Comparison of ENCODE assay signal across 1 cellular context in the genomic region with DNA sequence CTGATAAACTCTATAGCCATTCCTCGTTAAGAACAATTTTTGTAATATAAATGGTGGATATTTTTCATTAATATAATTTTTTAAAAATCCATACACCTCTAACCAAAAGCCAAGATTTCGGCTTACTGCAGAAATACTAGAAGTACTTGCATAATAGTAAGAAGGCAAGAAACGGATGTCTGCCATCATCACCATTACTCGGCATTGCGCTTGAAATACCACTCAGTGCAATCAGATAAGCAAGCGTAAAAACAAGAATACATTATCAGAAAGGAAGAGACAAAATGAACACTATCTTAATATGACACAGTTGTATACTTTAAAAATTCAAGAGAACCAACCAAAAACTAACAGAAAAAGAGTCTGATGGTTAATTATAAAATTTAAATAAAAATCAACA.
TF ChIP-seq lines count a peak whose summit lies in the region.

No MANE protein-coding gene starts in this region.

TF ChIP-seq in K562, 482 proteins besides CTCF, POLR2A, EP300 and RAD21 (continues in another document):
- TF ChIP-seq, protein P1, sequence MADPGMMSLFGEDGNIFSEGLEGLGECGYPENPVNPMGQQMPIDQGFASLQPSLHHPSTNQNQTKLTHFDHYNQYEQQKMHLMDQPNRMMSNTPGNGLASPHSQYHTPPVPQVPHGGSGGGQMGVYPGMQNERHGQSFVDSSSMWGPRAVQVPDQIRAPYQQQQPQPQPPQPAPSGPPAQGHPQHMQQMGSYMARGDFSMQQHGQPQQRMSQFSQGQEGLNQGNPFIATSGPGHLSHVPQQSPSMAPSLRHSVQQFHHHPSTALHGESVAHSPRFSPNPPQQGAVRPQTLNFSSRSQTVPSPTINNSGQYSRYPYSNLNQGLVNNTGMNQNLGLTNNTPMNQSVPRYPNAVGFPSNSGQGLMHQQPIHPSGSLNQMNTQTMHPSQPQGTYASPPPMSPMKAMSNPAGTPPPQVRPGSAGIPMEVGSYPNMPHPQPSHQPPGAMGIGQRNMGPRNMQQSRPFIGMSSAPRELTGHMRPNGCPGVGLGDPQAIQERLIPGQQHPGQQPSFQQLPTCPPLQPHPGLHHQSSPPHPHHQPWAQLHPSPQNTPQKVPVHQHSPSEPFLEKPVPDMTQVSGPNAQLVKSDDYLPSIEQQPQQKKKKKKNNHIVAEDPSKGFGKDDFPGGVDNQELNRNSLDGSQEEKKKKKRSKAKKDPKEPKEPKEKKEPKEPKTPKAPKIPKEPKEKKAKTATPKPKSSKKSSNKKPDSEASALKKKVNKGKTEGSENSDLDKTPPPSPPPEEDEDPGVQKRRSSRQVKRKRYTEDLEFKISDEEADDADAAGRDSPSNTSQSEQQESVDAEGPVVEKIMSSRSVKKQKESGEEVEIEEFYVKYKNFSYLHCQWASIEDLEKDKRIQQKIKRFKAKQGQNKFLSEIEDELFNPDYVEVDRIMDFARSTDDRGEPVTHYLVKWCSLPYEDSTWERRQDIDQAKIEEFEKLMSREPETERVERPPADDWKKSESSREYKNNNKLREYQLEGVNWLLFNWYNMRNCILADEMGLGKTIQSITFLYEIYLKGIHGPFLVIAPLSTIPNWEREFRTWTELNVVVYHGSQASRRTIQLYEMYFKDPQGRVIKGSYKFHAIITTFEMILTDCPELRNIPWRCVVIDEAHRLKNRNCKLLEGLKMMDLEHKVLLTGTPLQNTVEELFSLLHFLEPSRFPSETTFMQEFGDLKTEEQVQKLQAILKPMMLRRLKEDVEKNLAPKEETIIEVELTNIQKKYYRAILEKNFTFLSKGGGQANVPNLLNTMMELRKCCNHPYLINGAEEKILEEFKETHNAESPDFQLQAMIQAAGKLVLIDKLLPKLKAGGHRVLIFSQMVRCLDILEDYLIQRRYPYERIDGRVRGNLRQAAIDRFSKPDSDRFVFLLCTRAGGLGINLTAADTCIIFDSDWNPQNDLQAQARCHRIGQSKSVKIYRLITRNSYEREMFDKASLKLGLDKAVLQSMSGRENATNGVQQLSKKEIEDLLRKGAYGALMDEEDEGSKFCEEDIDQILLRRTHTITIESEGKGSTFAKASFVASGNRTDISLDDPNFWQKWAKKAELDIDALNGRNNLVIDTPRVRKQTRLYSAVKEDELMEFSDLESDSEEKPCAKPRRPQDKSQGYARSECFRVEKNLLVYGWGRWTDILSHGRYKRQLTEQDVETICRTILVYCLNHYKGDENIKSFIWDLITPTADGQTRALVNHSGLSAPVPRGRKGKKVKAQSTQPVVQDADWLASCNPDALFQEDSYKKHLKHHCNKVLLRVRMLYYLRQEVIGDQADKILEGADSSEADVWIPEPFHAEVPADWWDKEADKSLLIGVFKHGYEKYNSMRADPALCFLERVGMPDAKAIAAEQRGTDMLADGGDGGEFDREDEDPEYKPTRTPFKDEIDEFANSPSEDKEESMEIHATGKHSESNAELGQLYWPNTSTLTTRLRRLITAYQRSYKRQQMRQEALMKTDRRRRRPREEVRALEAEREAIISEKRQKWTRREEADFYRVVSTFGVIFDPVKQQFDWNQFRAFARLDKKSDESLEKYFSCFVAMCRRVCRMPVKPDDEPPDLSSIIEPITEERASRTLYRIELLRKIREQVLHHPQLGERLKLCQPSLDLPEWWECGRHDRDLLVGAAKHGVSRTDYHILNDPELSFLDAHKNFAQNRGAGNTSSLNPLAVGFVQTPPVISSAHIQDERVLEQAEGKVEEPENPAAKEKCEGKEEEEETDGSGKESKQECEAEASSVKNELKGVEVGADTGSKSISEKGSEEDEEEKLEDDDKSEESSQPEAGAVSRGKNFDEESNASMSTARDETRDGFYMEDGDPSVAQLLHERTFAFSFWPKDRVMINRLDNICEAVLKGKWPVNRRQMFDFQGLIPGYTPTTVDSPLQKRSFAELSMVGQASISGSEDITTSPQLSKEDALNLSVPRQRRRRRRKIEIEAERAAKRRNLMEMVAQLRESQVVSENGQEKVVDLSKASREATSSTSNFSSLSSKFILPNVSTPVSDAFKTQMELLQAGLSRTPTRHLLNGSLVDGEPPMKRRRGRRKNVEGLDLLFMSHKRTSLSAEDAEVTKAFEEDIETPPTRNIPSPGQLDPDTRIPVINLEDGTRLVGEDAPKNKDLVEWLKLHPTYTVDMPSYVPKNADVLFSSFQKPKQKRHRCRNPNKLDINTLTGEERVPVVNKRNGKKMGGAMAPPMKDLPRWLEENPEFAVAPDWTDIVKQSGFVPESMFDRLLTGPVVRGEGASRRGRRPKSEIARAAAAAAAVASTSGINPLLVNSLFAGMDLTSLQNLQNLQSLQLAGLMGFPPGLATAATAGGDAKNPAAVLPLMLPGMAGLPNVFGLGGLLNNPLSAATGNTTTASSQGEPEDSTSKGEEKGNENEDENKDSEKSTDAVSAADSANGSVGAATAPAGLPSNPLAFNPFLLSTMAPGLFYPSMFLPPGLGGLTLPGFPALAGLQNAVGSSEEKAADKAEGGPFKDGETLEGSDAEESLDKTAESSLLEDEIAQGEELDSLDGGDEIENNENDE (IDR thresholded peaks at IDR 0.05; ENCODE audit: low read depth, low read length): no peak
- TF ChIP-seq, protein P2, sequence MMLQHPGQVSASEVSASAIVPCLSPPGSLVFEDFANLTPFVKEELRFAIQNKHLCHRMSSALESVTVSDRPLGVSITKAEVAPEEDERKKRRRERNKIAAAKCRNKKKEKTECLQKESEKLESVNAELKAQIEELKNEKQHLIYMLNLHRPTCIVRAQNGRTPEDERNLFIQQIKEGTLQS (IDR thresholded peaks at IDR 0.05): peak; percentile 40; the same call in 1 of the 2 replicates
- TF ChIP-seq, protein P2 (CRISPR knock-in tag; conservative IDR thresholded peaks at IDR 0.05): no peak
- no peak for TF ChIP-seq NR4A1 (CRISPR knock-in tag; IDR thresholded peaks at IDR 0.05)
- TF ChIP-seq NR4A1 (tag; IDR thresholded peaks at IDR 0.05): no peak
- no peak for TF ChIP-seq CREBBP (IDR thresholded peaks at IDR 0.05; ENCODE audit: low read depth, low read length)
- TF ChIP-seq, protein P3, sequence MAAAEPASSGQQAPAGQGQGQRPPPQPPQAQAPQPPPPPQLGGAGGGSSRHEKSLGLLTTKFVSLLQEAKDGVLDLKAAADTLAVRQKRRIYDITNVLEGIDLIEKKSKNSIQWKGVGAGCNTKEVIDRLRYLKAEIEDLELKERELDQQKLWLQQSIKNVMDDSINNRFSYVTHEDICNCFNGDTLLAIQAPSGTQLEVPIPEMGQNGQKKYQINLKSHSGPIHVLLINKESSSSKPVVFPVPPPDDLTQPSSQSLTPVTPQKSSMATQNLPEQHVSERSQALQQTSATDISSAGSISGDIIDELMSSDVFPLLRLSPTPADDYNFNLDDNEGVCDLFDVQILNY (CRISPR knock-in tag; IDR thresholded peaks at IDR 0.05): no peak
- TF ChIP-seq GTF2A2 (tag; IDR thresholded peaks at IDR 0.05): no peak
- TF ChIP-seq SMAD3 (CRISPR knock-in tag; conservative IDR thresholded peaks at IDR 0.05): no peak
- TF ChIP-seq SREBF1 (IDR thresholded peaks at IDR 0.05; ENCODE audit: borderline replicate concordance, low read depth, low read length): no peak
- TF ChIP-seq, protein P4, sequence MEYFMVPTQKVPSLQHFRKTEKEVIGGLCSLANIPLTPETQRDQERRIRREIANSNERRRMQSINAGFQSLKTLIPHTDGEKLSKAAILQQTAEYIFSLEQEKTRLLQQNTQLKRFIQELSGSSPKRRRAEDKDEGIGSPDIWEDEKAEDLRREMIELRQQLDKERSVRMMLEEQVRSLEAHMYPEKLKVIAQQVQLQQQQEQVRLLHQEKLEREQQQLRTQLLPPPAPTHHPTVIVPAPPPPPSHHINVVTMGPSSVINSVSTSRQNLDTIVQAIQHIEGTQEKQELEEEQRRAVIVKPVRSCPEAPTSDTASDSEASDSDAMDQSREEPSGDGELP (CRISPR knock-in tag; IDR thresholded peaks at IDR 0.05; ENCODE audit: borderline replicate concordance): no peak
- peak; percentile 56 for TF ChIP-seq CXXC5 (CRISPR knock-in tag; IDR thresholded peaks at IDR 0.05)
- no peak for TF ChIP-seq HMGN3 (IDR thresholded peaks at IDR 0.05; ENCODE audit: borderline replicate concordance, extremely low read depth, insufficient read length, low read depth, low read length)
- TF ChIP-seq NFE2L1 (tag; IDR thresholded peaks at IDR 0.05; ENCODE audit: borderline replicate concordance, low read depth): no peak
- no peak for TF ChIP-seq JUN (IDR thresholded peaks at IDR 0.05; ENCODE audit: borderline replicate concordance, low read depth, low read length)
- no peak for TF ChIP-seq JUN (CRISPR knock-in tag; IDR thresholded peaks at IDR 0.05; ENCODE audit: borderline replicate concordance)
- TF ChIP-seq, protein P5, sequence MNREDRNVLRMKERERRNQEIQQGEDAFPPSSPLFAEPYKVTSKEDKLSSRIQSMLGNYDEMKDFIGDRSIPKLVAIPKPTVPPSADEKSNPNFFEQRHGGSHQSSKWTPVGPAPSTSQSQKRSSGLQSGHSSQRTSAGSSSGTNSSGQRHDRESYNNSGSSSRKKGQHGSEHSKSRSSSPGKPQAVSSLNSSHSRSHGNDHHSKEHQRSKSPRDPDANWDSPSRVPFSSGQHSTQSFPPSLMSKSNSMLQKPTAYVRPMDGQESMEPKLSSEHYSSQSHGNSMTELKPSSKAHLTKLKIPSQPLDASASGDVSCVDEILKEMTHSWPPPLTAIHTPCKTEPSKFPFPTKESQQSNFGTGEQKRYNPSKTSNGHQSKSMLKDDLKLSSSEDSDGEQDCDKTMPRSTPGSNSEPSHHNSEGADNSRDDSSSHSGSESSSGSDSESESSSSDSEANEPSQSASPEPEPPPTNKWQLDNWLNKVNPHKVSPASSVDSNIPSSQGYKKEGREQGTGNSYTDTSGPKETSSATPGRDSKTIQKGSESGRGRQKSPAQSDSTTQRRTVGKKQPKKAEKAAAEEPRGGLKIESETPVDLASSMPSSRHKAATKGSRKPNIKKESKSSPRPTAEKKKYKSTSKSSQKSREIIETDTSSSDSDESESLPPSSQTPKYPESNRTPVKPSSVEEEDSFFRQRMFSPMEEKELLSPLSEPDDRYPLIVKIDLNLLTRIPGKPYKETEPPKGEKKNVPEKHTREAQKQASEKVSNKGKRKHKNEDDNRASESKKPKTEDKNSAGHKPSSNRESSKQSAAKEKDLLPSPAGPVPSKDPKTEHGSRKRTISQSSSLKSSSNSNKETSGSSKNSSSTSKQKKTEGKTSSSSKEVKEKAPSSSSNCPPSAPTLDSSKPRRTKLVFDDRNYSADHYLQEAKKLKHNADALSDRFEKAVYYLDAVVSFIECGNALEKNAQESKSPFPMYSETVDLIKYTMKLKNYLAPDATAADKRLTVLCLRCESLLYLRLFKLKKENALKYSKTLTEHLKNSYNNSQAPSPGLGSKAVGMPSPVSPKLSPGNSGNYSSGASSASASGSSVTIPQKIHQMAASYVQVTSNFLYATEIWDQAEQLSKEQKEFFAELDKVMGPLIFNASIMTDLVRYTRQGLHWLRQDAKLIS (CRISPR knock-in tag; IDR thresholded peaks at IDR 0.05): no peak
- TF ChIP-seq ARNT (IDR thresholded peaks at IDR 0.05): no peak
- TF ChIP-seq BRCA1 (IDR thresholded peaks at IDR 0.05): no peak
- TF ChIP-seq BRCA1 (CRISPR knock-in tag; IDR thresholded peaks at IDR 0.05): no peak
- peak; percentile 17; the same call in 1 of the 2 replicates for TF ChIP-seq NFE2 (IDR thresholded peaks at IDR 0.05; ENCODE audit: low read depth)
- TF ChIP-seq, protein P6, sequence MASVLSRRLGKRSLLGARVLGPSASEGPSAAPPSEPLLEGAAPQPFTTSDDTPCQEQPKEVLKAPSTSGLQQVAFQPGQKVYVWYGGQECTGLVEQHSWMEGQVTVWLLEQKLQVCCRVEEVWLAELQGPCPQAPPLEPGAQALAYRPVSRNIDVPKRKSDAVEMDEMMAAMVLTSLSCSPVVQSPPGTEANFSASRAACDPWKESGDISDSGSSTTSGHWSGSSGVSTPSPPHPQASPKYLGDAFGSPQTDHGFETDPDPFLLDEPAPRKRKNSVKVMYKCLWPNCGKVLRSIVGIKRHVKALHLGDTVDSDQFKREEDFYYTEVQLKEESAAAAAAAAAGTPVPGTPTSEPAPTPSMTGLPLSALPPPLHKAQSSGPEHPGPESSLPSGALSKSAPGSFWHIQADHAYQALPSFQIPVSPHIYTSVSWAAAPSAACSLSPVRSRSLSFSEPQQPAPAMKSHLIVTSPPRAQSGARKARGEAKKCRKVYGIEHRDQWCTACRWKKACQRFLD (CRISPR knock-in tag; IDR thresholded peaks at IDR 0.05): no peak
- TF ChIP-seq SMARCA4 (IDR thresholded peaks at IDR 0.05): 0 out of 2 replicates have a peak, but pooled peaks have one; percentile 36
- no peak for TF ChIP-seq ZNF239 (CRISPR knock-in tag; IDR thresholded peaks at IDR 0.05)
- no peak for TF ChIP-seq GATAD2A (IDR thresholded peaks at IDR 0.05)
- TF ChIP-seq TCFL5 (CRISPR knock-in tag; conservative IDR thresholded peaks at IDR 0.05): no peak
- TF ChIP-seq, protein P7, sequence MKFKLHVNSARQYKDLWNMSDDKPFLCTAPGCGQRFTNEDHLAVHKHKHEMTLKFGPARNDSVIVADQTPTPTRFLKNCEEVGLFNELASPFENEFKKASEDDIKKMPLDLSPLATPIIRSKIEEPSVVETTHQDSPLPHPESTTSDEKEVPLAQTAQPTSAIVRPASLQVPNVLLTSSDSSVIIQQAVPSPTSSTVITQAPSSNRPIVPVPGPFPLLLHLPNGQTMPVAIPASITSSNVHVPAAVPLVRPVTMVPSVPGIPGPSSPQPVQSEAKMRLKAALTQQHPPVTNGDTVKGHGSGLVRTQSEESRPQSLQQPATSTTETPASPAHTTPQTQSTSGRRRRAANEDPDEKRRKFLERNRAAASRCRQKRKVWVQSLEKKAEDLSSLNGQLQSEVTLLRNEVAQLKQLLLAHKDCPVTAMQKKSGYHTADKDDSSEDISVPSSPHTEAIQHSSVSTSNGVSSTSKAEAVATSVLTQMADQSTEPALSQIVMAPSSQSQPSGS (CRISPR knock-in tag; IDR thresholded peaks at IDR 0.05): no peak
- TF ChIP-seq PRMT5 (CRISPR knock-in tag; IDR thresholded peaks at IDR 0.05): no peak
- no peak for TF ChIP-seq RB1 (IDR thresholded peaks at IDR 0.05; ENCODE audit: low read depth)
- no peak for TF ChIP-seq ZNF133 (CRISPR knock-in tag; IDR thresholded peaks at IDR 0.05)
- TF ChIP-seq NFYB (IDR thresholded peaks at IDR 0.05; ENCODE audit: extremely low read depth, insufficient read length): no peak
- TF ChIP-seq CHD2 (IDR thresholded peaks at IDR 0.05; ENCODE audit: low read depth, low read length): no peak
- no peak for TF ChIP-seq ZNF445 (CRISPR knock-in tag; IDR thresholded peaks at IDR 0.05; ENCODE audit: low read depth)
- no peak for TF ChIP-seq ZNF695 (CRISPR knock-in tag; IDR thresholded peaks at IDR 0.05)
- TF ChIP-seq JUND (IDR thresholded peaks at IDR 0.05; ENCODE audit: borderline replicate concordance, low read depth, low read length): no peak
- TF ChIP-seq JUND (tag; IDR thresholded peaks at IDR 0.05; ENCODE audit: borderline replicate concordance, low read depth, low read length): peak; percentile 20; the same call in 1 of the 3 replicates
- no peak for TF ChIP-seq ZFPM2 (CRISPR knock-in tag; IDR thresholded peaks at IDR 0.05)
